10 cellular contexts compared by ENCODE assay signal in genomic region chr5:157269763-157270272, GRCh38. TPM values are rescaled to one million over a fixed set of nuclear protein-coding genes. Genes with fewer than 3 reads are reported as not detected.
DNase-seq lines count a peak whose midpoint lies in the region; ATAC-seq and TF ChIP-seq lines count a peak whose summit lies in the region.
"Had no signal": no experiment of that assay in that cellular context is flagged by ENCODE, and none has a peak within 500 bp of the region (broad histone marks: within the 10 kb centered on the region; RNA-seq: fewer than 3 reads in every experiment).

No MANE protein-coding gene starts in this region.

- intact Hi-C loops in CD14-positive monocyte (cut with micrococcal nuclease), result no loop called here
- intact Hi-C loops in activated T-helper 1 cell treated with anti-CD3 and anti-CD28 coated beads, Interleukin-12 subunit alpha, Interleukin-12 subunit beta, Interleukin-2, Interleukin-4 antibody, amounts not matched to agents 30 ng/mL and 10 ng/mL and 1 ng/mL, durations not matched to agents 14 hours and 24 hours and 36 hours (cut with micrococcal nuclease), result loop anchor here (5.0 to 10.0 kb wide), 6 partner anchors 243 to 1935 kb away; partner anchors contain the start of genes CLINT1, RNF145 and THG1L

- no peak overlapping the region for H3K4me3 ChIP-seq in HEK293 (ENCODE audit: low read depth, low read length)

- H3K36me3 ChIP-seq in HEK293 (ENCODE audit: control insufficient read depth in 2 of 2, insufficient read depth in 1 of 2, low read length in 2 of 2), result peaks cover 0 to 9% of the 10 kb centered on the region in 2 experiments; a peak in 1 of 3 replicates

- CTCF ChIA-PET in HEK293 (lab: Yijun Ruan, JAX), result interaction anchor here (0.5 kb wide), 1 partner anchor 16 kb away, joined by 3 read pairs; no protein-coding TSS in a partner anchor

- H3K27ac ChIP-seq in HEK293 (ENCODE audit: extremely low read depth, low read depth, low read length), result no peak overlapping the region
- H3K27ac ChIP-seq: epithelial cell of prostate had no signal

- POLR2A ChIA-PET in HEK293 (lab: Yijun Ruan, JAX), result no interaction called here

- H3K27me3 Mint-ChIP-seq in CD14-positive monocyte (ENCODE audit: low read depth in 3 of 3), result peaks cover 1 to 15% (median 5%) of the 10 kb centered on the region in 3 donors
- H3K27me3 Mint-ChIP-seq in activated T-helper 1 cell treated with anti-CD3 and anti-CD28 coated beads, Interleukin-12 subunit alpha, Interleukin-12 subunit beta, Interleukin-2, Interleukin-4 antibody, amounts not matched to agents 30 ng/mL and 10 ng/mL and 1 ng/mL, durations not matched to agents 14 hours and 24 hours and 36 hours (ENCODE audit: insufficient read depth), result no peaks in the 10 kb centered on the region
- H3K27me3 Mint-ChIP-seq in memory B cell, result no peaks in the 10 kb centered on the region
- H3K27me3 Mint-ChIP-seq in HFFc6 (ENCODE audit: insufficient read depth), result peaks cover 4% of the 10 kb centered on the region; the same call in 1 of the 2 replicates

- DNase-seq in CD14-positive monocyte (ENCODE audit: low spot score) (no peak), memory B cell (ENCODE audit: low spot score in 2 of 2) (no peak), HFFc6 (no peak), NCI-H2196 (lab: John Stamatoyannopoulos, UW; ENCODE audit: unreplicated experiment) (no peak)
- DNase-seq in activated T-helper 1 cell treated with anti-CD3 and anti-CD28 coated beads, Interleukin-12 subunit alpha, Interleukin-12 subunit beta, Interleukin-2, Interleukin-4 antibody, amounts not matched to agents 30 ng/mL and 10 ng/mL and 1 ng/mL, durations not matched to agents 14 hours and 24 hours and 36 hours (ENCODE audit: low spot score), result no peak
- DNase-seq in activated effector memory CD4-positive, alpha-beta T cell treated with anti-CD3 and anti-CD28 coated beads, Interleukin-2, amount 50 U/mL, for 16 hours, result no peak
- DNase-seq: aorta had no signal

- TF ChIP-seq CTCF in CD14-positive monocyte (IDR thresholded peaks at IDR 0.05), result no peak
- no peak for TF ChIP-seq CTCF in HEK293 (tag by site-specific recombination; IDR thresholded peaks at IDR 0.05)
- no peak for TF ChIP-seq CTCF in HFFc6 (IDR thresholded peaks at IDR 0.05)

- peaks cover 12 to 19% of the 10 kb centered on the region in 2 donors for H3K36me3 Mint-ChIP-seq in CD14-positive monocyte
- peaks cover 28% of the 10 kb centered on the region for H3K36me3 Mint-ChIP-seq in activated T-helper 1 cell treated with anti-CD3 and anti-CD28 coated beads, Interleukin-12 subunit alpha, Interleukin-12 subunit beta, Interleukin-2, Interleukin-4 antibody, amounts not matched to agents 30 ng/mL and 10 ng/mL and 1 ng/mL, durations not matched to agents 14 hours and 24 hours and 36 hours (ENCODE audit: low read depth)
- H3K36me3 Mint-ChIP-seq in memory B cell, result peaks cover 23% of the 10 kb centered on the region
- H3K36me3 Mint-ChIP-seq in HFFc6 (ENCODE audit: low read depth), result no peaks in the 10 kb centered on the region

- H3K9me3 Mint-ChIP-seq in CD14-positive monocyte, result peaks cover 0 to 3% (median 0%) of the 10 kb centered on the region in 7 donors
- no peaks in the 10 kb centered on the region for H3K9me3 Mint-ChIP-seq in activated T-helper 1 cell treated with anti-CD3 and anti-CD28 coated beads, Interleukin-12 subunit alpha, Interleukin-12 subunit beta, Interleukin-2, Interleukin-4 antibody, amounts not matched to agents 30 ng/mL and 10 ng/mL and 1 ng/mL, durations not matched to agents 14 hours and 24 hours and 36 hours
- no peaks in the 10 kb centered on the region for H3K9me3 Mint-ChIP-seq in memory B cell
- H3K9me3 Mint-ChIP-seq in HFFc6, result no peaks in the 10 kb centered on the region

- peaks cover 74% of the 10 kb centered on the region for H3K4me1 Mint-ChIP-seq in CD14-positive monocyte
- peaks cover 91% of the 10 kb centered on the region for H3K4me1 Mint-ChIP-seq in activated T-helper 1 cell treated with anti-CD3 and anti-CD28 coated beads, Interleukin-12 subunit alpha, Interleukin-12 subunit beta, Interleukin-2, Interleukin-4 antibody, amounts not matched to agents 30 ng/mL and 10 ng/mL and 1 ng/mL, durations not matched to agents 14 hours and 24 hours and 36 hours (ENCODE audit: low read depth)
- peaks cover 62% of the 10 kb centered on the region for H3K4me1 Mint-ChIP-seq in memory B cell
- no peaks in the 10 kb centered on the region for H3K4me1 Mint-ChIP-seq in HFFc6 (ENCODE audit: low read depth)

- ATAC-seq in memory B cell (ENCODE audit: low read depth) (no peak), GM21515 (IDR thresholded peaks at IDR 0.05; ENCODE audit: unreplicated experiment) (no peak)

- no peaks in the 10 kb centered on the region for H3K9me3 ChIP-seq in HEK293 (ENCODE audit: control insufficient read depth, insufficient read depth, low read depth, low read length)

- H3K27ac Mint-ChIP-seq in CD14-positive monocyte, result peak overlapping the region; percentile 81 to 91 (median 87)
- H3K27ac Mint-ChIP-seq in activated T-helper 1 cell treated with anti-CD3 and anti-CD28 coated beads, Interleukin-12 subunit alpha, Interleukin-12 subunit beta, Interleukin-2, Interleukin-4 antibody, amounts not matched to agents 30 ng/mL and 10 ng/mL and 1 ng/mL, durations not matched to agents 14 hours and 24 hours and 36 hours, result peak overlapping the region; percentile 100
- H3K27ac Mint-ChIP-seq in memory B cell, result peak overlapping the region; percentile 98
- no peak overlapping the region for H3K27ac Mint-ChIP-seq in HFFc6

- H3K4me1 ChIP-seq in HEK293 (ENCODE audit: control insufficient read depth, insufficient read depth, low read length), result peaks cover 28% of the 10 kb centered on the region

- peak overlapping the region; percentile 20 to 39 for H3K4me3 Mint-ChIP-seq in CD14-positive monocyte
- H3K4me3 Mint-ChIP-seq in activated T-helper 1 cell treated with anti-CD3 and anti-CD28 coated beads, Interleukin-12 subunit alpha, Interleukin-12 subunit beta, Interleukin-2, Interleukin-4 antibody, amounts not matched to agents 30 ng/mL and 10 ng/mL and 1 ng/mL, durations not matched to agents 14 hours and 24 hours and 36 hours, result peak overlapping the region; percentile 92
- H3K4me3 Mint-ChIP-seq in memory B cell, result peak overlapping the region; percentile 50
- H3K4me3 Mint-ChIP-seq in HFFc6, result no peak overlapping the region

TF ChIP-seq in HEK293, 187 proteins besides CTCF, POLR2A, EP300 and RAD21 (continues in another document):
- TF ChIP-seq ZNF629 (tag by site-specific recombination; IDR thresholded peaks at IDR 0.05) (peak; percentile 81), ZNF785 (tag by site-specific recombination; IDR thresholded peaks at IDR 0.05) (no peak), ZNF654 (tag by site-specific recombination; IDR thresholded peaks at IDR 0.05; ENCODE audit: low read depth) (no peak), TSHZ1 (tag by site-specific recombination; IDR thresholded peaks at IDR 0.05; ENCODE audit: borderline replicate concordance) (no peak), ZNF19 (tag by site-specific recombination; IDR thresholded peaks at IDR 0.05; ENCODE audit: low read depth) (no peak), ZNF623 (tag by site-specific recombination; IDR thresholded peaks at IDR 0.05) (no peak), ZNF169 (tag by site-specific recombination; IDR thresholded peaks at IDR 0.05) (no peak), ZBTB21 (tag by site-specific recombination; IDR thresholded peaks at IDR 0.05) (peak; percentile 63), ZNF335 (tag by site-specific recombination; conservative IDR thresholded peaks at IDR 0.05) (peak; percentile 86), MEIS1 (CRISPR knock-in tag; IDR thresholded peaks at IDR 0.05; ENCODE audit: borderline replicate concordance) (no peak)

RNA-seq across cellular contexts. Expression of gene CYFIP2, which starts 3.9 kb away (rescaled TPM):
- 10 to 100 TPM; 33.6 to 45.6 TPM for polyA plus RNA-seq in CD14-positive monocyte
- 173 and 175 TPM in 2 replicates for total RNA-seq in activated T-helper 1 cell treated with anti-CD3 and anti-CD28 coated beads, Interleukin-12 subunit alpha, Interleukin-12 subunit beta, Interleukin-2, Interleukin-4 antibody, amounts not matched to agents 30 ng/mL and 10 ng/mL and 1 ng/mL, durations not matched to agents 14 hours and 24 hours and 36 hours
- 10 to 100 TPM in 3 of 6 experiments, 1 to 10 TPM in 3; 7.1 to 20.0 (median 9.7) TPM for total RNA-seq in HFFc6 (2021; fragmentation: NEBNext Ultra II Directional; extraction: Animal tissue kit (Norgen Biotek cat#: 25700))
